ENCODE assay signal across 25 cellular contexts in the genomic region with DNA sequence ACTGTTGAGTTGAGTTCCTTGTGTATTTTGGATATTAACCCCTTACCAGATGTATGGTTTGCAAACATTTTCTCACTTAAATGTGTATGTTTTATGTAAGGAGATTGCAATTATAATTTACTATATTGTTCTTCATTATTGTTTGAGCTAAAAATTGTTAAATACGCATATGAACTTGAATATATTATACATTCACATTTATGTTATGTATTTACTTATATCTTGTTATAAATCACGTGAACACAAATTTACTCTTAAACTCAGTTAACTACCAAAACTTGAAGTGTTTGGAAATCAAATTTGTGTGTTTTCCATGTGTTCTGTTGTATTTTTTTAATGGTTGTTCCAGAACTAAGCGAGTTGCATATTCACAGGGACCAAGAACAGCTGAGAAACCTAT. TPM values are rescaled to one million over a fixed set of nuclear protein-coding genes. Genes with fewer than 3 reads are reported as not detected.
DNase-seq lines count a peak whose midpoint lies in the region; ATAC-seq, FAIRE-seq and TF ChIP-seq lines count a peak whose summit lies in the region.
"Had no signal": no experiment of that assay in that cellular context is flagged by ENCODE, and none has a peak within 500 bp of the region (broad histone marks: within the 10 kb centered on the region; RNA-seq: fewer than 3 reads in every experiment).

No MANE protein-coding gene starts in this region.

- intact Hi-C loops in K562 (cut with micrococcal nuclease), result no loop called here
- intact Hi-C loops in pancreas (cut with DNase I), result no loop called here

- POLR2A ChIA-PET in K562 (lab: Yijun Ruan, JAX), result interaction anchor here (1.1 to 1.8 kb wide), 3 partner anchors 9 to 15 kb away, joined by 3 to 5 read pairs (median 4); no protein-coding TSS in a partner anchor
- POLR2A ChIA-PET in activated CD8-positive, alpha-beta T cell treated with anti-CD3 and anti-CD28 coated beads, Interleukin-2, amount 10 ng/mL, durations not matched to agents 7 days and 5 days (lab: Charles Lee), result no interaction called here

- TF ChIP-seq CTCF in K562 (IDR thresholded peaks at IDR 0.05 in 2 of 3, conservative IDR thresholded peaks at IDR 0.05 in 1 of 3; ENCODE audit: insufficient read depth in 2 of 3, low read depth in 1 of 3, low read length in 3 of 3), result no peak
- TF ChIP-seq CTCF in pancreas (IDR thresholded peaks at IDR 0.05), result no peak

- no peak overlapping the region for H3K9ac ChIP-seq in K562 (ENCODE audit: insufficient read depth in 1 of 2, low read depth in 2 of 2, low read length in 2 of 2)
- H3K9ac ChIP-seq: BLaER1 had no signal

- H3K27me3 ChIP-seq in K562 (ENCODE audit: control insufficient read depth in 2 of 2, insufficient read depth in 2 of 2, low read length in 2 of 2) (no peaks in the 10 kb centered on the region), pancreas (no peaks in the 10 kb centered on the region)
- H3K27me3 ChIP-seq: BE2C, BLaER1 had no signal

- no peak for TF ChIP-seq POLR2A in K562 (conservative IDR thresholded peaks at IDR 0.05)

- H3K27ac ChIP-seq in K562 (ENCODE audit: extremely low read depth, low read depth, low read length), result no peak overlapping the region
- H3K27ac ChIP-seq in pancreas, result no peak overlapping the region
- H3K27ac ChIP-seq: BLaER1 had no signal

- H2AFZ ChIP-seq in K562 (ENCODE audit: low read depth, low read length), result no peak overlapping the region

- H3K79me2 ChIP-seq in K562 (ENCODE audit: control insufficient read depth, insufficient read depth, low read length), result peaks cover 8% of the 10 kb centered on the region; the same call in 2 of the 3 replicates

- no peaks in the 10 kb centered on the region for H3K9me3 Mint-ChIP-seq in activated CD8-positive, alpha-beta T cell treated with anti-CD3 and anti-CD28 coated beads, Interleukin-2, amount 10 ng/mL, durations not matched to agents 7 days and 5 days (ENCODE audit: insufficient read depth)
- H3K9me3 Mint-ChIP-seq: CD14-positive monocyte; CD4-positive, alpha-beta memory T cell; CD4-positive, CD25-positive, alpha-beta regulatory T cell; CD8-positive, alpha-beta memory T cell had no signal

- no peaks in the 10 kb centered on the region for H3K9me1 ChIP-seq in K562 (ENCODE audit: control insufficient read depth, insufficient read depth, low read length)

- H4K20me1 ChIP-seq in K562 (replicated peaks; ENCODE audit: control insufficient read depth, insufficient read depth, low read length), result no peaks in the 10 kb centered on the region

- peaks cover 12% of the 10 kb centered on the region for H3K36me3 Mint-ChIP-seq in activated CD8-positive, alpha-beta T cell treated with anti-CD3 and anti-CD28 coated beads, Interleukin-2, amount 10 ng/mL, durations not matched to agents 7 days and 5 days (ENCODE audit: low read depth)

- H3K4me3 ChIP-seq in K562 (no peak overlapping the region), pancreas (no peak overlapping the region)
- H3K4me3 ChIP-seq: BLaER1 had no signal

- H3K9me3 ChIP-seq in K562 (replicated peaks; ENCODE audit: control insufficient read depth, insufficient read depth, low read depth, low read length) (no peaks in the 10 kb centered on the region; the same call in 1 of the 2 replicates), pancreas (no peaks in the 10 kb centered on the region)
- H3K9me3 ChIP-seq: BE2C had no signal

- no peaks in the 10 kb centered on the region for H3K4me1 Mint-ChIP-seq in activated CD8-positive, alpha-beta T cell treated with anti-CD3 and anti-CD28 coated beads, Interleukin-2, amount 10 ng/mL, durations not matched to agents 7 days and 5 days (ENCODE audit: low read depth)
- H3K4me1 Mint-ChIP-seq: CD14-positive monocyte had no signal

- H3K27ac Mint-ChIP-seq in activated CD8-positive, alpha-beta T cell treated with anti-CD3 and anti-CD28 coated beads, Interleukin-2, amount 10 ng/mL, durations not matched to agents 7 days and 5 days, result no peak overlapping the region

- CTCF ChIA-PET in K562 (lab: Yijun Ruan, JAX; ENCODE audit: low intra/inter-chr PET ratio), result no interaction called here
- CTCF ChIA-PET in activated CD8-positive, alpha-beta T cell treated with anti-CD3 and anti-CD28 coated beads, Interleukin-2, amount 10 ng/mL, durations not matched to agents 7 days and 5 days (lab: Charles Lee), result interaction anchor here (0.6 to 1.6 kb wide), 3 partner anchors 20 to 1965 kb away, joined by 3 to 5 read pairs (median 3); no protein-coding TSS in a partner anchor

- H3K4me1 ChIP-seq in K562 (replicated peaks in 1 of 2; ENCODE audit: control insufficient read depth in 2 of 2, insufficient read depth in 2 of 2, low read length in 2 of 2) (peaks cover 0 to 3% of the 10 kb centered on the region in 2 experiments; a peak in 1 of 5 replicates), pancreas (peaks cover 0 to 14% (median 7%) of the 10 kb centered on the region in 3 donors)
- H3K4me1 ChIP-seq: BLaER1 had no signal

- WGBS in K562 (ENCODE audit: insufficient coverage, low coverage, missing lambda C conversion rate), result 94% methylated on average over 3 of the region's 3 CpGs
- 96 to 97% methylated on average over 3 of the region's 3 CpGs for WGBS in pancreas, 2 donors

- in situ Hi-C loops in K562 (cut with MboI), result no loop called here

- no peak for ATAC-seq in K562
- ATAC-seq in pancreas, result no peak
- ATAC-seq in activated CD8-positive, alpha-beta T cell treated with anti-CD3 and anti-CD28 coated beads, Interleukin-2, amount 10 ng/mL, durations not matched to agents 7 days and 5 days, result no peak
- no peak for ATAC-seq in HG03442 (IDR thresholded peaks at IDR 0.05; ENCODE audit: unreplicated experiment)

- H3K4me3 Mint-ChIP-seq in activated CD8-positive, alpha-beta T cell treated with anti-CD3 and anti-CD28 coated beads, Interleukin-2, amount 10 ng/mL, durations not matched to agents 7 days and 5 days, result no peak overlapping the region
- H3K4me3 Mint-ChIP-seq: CD14-positive monocyte; CD4-positive, alpha-beta memory T cell; CD4-positive, CD25-positive, alpha-beta regulatory T cell; CD8-positive, alpha-beta memory T cell had no signal

- peaks cover 8% of the 10 kb centered on the region for H3K36me3 ChIP-seq in K562 (ENCODE audit: control insufficient read depth, insufficient read depth, low read length)
- H3K36me3 ChIP-seq in pancreas, result no peaks in the 10 kb centered on the region

- DNase-seq in K562 (ENCODE audit: extremely low read depth in 1 of 4, low spot score in 3 of 4) (no peak), pancreas (no peak)
- DNase-seq in activated CD8-positive, alpha-beta T cell treated with anti-CD3 and anti-CD28 coated beads, Interleukin-2, amount 10 ng/mL, durations not matched to agents 7 days and 5 days, result no peak
- DNase-seq: 8988T; ACHN; BE2C; C1 segment of cervical spinal cord; CD4-positive, alpha-beta memory T cell; CD4-positive, CD25-positive, alpha-beta regulatory T cell; CD8-positive, alpha-beta memory T cell; COR-L47; DMS 273 treated with DMSO at 0.1 percent for 48 hours; DMS153; DMS53; DMS79; DND-41; EL; GF-D8 had no signal

- H3K4me2 ChIP-seq in K562 (ENCODE audit: insufficient read depth, low read length), result no peak overlapping the region
- H3K4me2 ChIP-seq: BLaER1 had no signal

- no peaks in the 10 kb centered on the region for H3K27me3 Mint-ChIP-seq in activated CD8-positive, alpha-beta T cell treated with anti-CD3 and anti-CD28 coated beads, Interleukin-2, amount 10 ng/mL, durations not matched to agents 7 days and 5 days (ENCODE audit: low read depth)
- H3K27me3 Mint-ChIP-seq: CD4-positive, alpha-beta memory T cell; CD4-positive, CD25-positive, alpha-beta regulatory T cell; CD8-positive, alpha-beta memory T cell had no signal

- TF ChIP-seq RAD21 in K562 (CRISPR knock-in tag; conservative IDR thresholded peaks at IDR 0.05 in 1 of 2, IDR thresholded peaks at IDR 0.05 in 1 of 2), result no peak

- FAIRE-seq in G401.6 (lab: Jason Lieb, UNC) (peak; percentile 53), K562 (lab: Jason Lieb, UNC) (no peak), pancreas (lab: Jason Lieb, UNC) (peak; percentile 29)
- FAIRE-seq: A204.1, GM12891, GM19239 had no signal

- no TSS peak for BruUV-seq in K562 (replicated peaks; lab: Mats Ljungman, UMichigan)

- TF ChIP-seq EP300 in K562 (IDR thresholded peaks at IDR 0.05; ENCODE audit: low read length), result no peak

RNA-seq across cellular contexts. Expression of a gene that starts 18.3 kb away (rescaled TPM):
- 11.2 and 27.9 TPM in 2 replicates for total RNA-seq in K562 (2011; cell fraction: chromatin; rRNA removed; ENCODE audit: low replicate concordance)
- 3.7 and 5.8 TPM in 2 replicates for total RNA-seq in K562 (2011; cell fraction: nucleolus; rRNA removed)
- 7.2 and 11.5 TPM in 2 replicates for total RNA-seq in K562 (2011; cell fraction: nucleoplasm; rRNA removed)
- total RNA-seq in K562 (2014; rRNA removed) (9.7 and 11.0 TPM in 2 replicates), K562 (2014; rRNA removed; fragmentation: Illumina TruSeq; extraction: Trizol) (24.3 and 26.4 TPM in 2 replicates), K562 (2015; rRNA removed; fragmentation: Illumina TruSeq; extraction: Trizol) (20.6 and 23.0 TPM in 2 replicates), K562 (2021) (15.1 and 16.8 TPM in 2 replicates), pancreas (10 to 100 TPM in 3 of 6 donors, 1 to 10 TPM in 3; 7.6 to 13.6 (median 10.1) TPM)
- polyA plus RNA-seq in K562 (2011; rRNA removed) (21.1 and 26.3 TPM in 2 replicates), K562 (2014; fragmentation: Illumina TruSeq; extraction: Trizol) (16.6 and 16.7 TPM in 2 replicates), K562 (2014; fragmentation: Nextera tagmentation; extraction: Ambion mirVana) (10 to 100 TPM; 14.9 to 15.7 TPM), K562 (2014; rRNA removed) (11.6 and 12.9 TPM in 2 replicates), pancreas (1 to 10 TPM; 3.8 to 8.7 TPM)
- polyA plus RNA-seq in K562 (2011; cell fraction: cytosol; rRNA removed), result 5.1 and 9.1 TPM in 2 replicates
- 4.4 and 5.6 TPM in 2 replicates for polyA plus RNA-seq in K562 (2011; cell fraction: nucleus; rRNA removed)
- 11.4 and 12.7 TPM in 2 replicates for polyA plus RNA-seq in K562 (2012)
- polyA minus RNA-seq in K562 (2011; rRNA and poly(A)+ RNA removed), result 31.0 and 32.5 TPM in 2 replicates
- 10.6 and 13.6 TPM in 2 replicates for polyA minus RNA-seq in K562 (2011; cell fraction: cytosol; rRNA and poly(A)+ RNA removed)
- 8.3 and 13.6 TPM in 2 replicates for polyA minus RNA-seq in K562 (2011; cell fraction: nucleus; rRNA and poly(A)+ RNA removed)
- 10 to 100 TPM; 25.9 to 27.0 TPM for total RNA-seq in activated CD8-positive, alpha-beta T cell treated with anti-CD3 and anti-CD28 coated beads, Interleukin-2, amount 10 ng/mL, durations not matched to agents 7 days and 5 days

RNA-seq across cellular contexts. Expression of a gene that starts 19.1 kb away (rescaled TPM):
- total RNA-seq in K562 (2011; cell fraction: chromatin; rRNA removed; ENCODE audit: low replicate concordance), result 2.9 and 6.2 TPM in 2 replicates
- total RNA-seq in K562 (2011; cell fraction: nucleolus; rRNA removed), result 1.6 and 2.2 TPM in 2 replicates
- total RNA-seq in K562 (2011; cell fraction: nucleoplasm; rRNA removed), result 2.9 and 4.7 TPM in 2 replicates
- total RNA-seq in K562 (2014; rRNA removed) (2.5 and 4.8 TPM in 2 replicates), K562 (2014; rRNA removed; fragmentation: Illumina TruSeq; extraction: Trizol) (7.5 and 7.9 TPM in 2 replicates), K562 (2015; rRNA removed; fragmentation: Illumina TruSeq; extraction: Trizol) (4.9 and 5.1 TPM in 2 replicates), K562 (2021) (12.6 and 13.0 TPM in 2 replicates), pancreas (1 to 10 TPM; 1.2 to 5.7 (median 2.1) TPM)
- polyA plus RNA-seq in K562 (2011; rRNA removed) (9.1 and 13.5 TPM in 2 replicates), K562 (2014; fragmentation: Illumina TruSeq; extraction: Trizol) (13.1 and 18.2 TPM in 2 replicates), K562 (2014; fragmentation: Nextera tagmentation; extraction: Ambion mirVana) (1 to 10 TPM; 2.1 to 3.4 TPM), K562 (2014; rRNA removed) (5.6 and 7.4 TPM in 2 replicates), pancreas (1 to 10 TPM; 3.8 to 5.0 TPM)
- 11.7 and 15.4 TPM in 2 replicates for polyA plus RNA-seq in K562 (2011; cell fraction: cytosol; rRNA removed)
- 5.7 and 8.3 TPM in 2 replicates for polyA plus RNA-seq in K562 (2011; cell fraction: nucleus; rRNA removed)
- 6.1 and 11.1 TPM in 2 replicates for polyA plus RNA-seq in K562 (2012)
- 5.5 and 9.1 TPM in 2 replicates for polyA minus RNA-seq in K562 (2011; rRNA and poly(A)+ RNA removed)
- polyA minus RNA-seq in K562 (2011; cell fraction: cytosol; rRNA and poly(A)+ RNA removed), result 1.5 and 5.3 TPM in 2 replicates
- 3.7 and 5.5 TPM in 2 replicates for polyA minus RNA-seq in K562 (2011; cell fraction: nucleus; rRNA and poly(A)+ RNA removed)
- under 1 TPM; 0.50 to 0.76 TPM for total RNA-seq in activated CD8-positive, alpha-beta T cell treated with anti-CD3 and anti-CD28 coated beads, Interleukin-2, amount 10 ng/mL, durations not matched to agents 7 days and 5 days
